13 cellular contexts compared by ENCODE assay signal in the genomic region with DNA sequence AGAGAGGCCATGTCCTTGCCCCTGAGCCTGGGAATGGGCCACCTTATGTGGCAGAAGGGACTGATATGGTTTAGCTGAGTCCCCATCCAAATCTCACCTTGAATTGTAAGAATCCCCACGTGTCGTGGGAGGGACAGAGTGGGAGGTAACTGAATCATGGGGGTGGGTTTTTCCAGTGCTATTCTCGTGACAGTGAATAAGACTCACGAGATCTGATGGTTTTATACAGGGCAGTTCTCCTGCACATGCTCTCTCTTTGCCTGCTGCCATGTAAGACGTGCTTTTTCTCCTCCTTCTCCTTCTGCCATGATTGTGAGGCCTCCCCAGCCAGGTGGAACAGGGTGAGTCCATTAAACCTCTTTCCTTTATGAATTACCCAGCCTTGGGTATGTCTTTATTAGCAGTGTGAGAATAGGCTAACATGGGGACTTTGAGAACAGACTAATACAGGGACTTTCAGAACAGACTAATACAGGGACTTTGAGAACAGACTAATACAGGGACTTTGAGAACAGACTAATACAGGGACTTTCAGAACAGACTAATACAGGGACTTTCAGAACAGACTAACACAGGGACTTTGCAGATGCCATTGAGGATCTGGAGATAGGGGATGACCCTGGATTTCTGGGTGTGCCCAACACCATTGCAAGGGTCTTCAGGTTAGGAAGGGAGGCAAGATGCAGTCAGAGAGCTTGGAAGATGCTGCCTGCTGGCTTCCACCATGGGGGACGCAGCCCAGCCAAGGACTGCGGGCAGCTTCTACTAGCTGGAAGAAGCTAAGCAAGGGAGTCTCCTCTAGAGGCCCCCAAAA.
DNase-seq lines count a peak whose midpoint lies in the region; ATAC-seq and TF ChIP-seq lines count a peak whose summit lies in the region.
"Had no signal": no experiment of that assay in that cellular context is flagged by ENCODE, and none has a peak within 500 bp of the region (broad histone marks: within the 10 kb centered on the region; RNA-seq: fewer than 3 reads in every experiment).

No MANE protein-coding gene starts in this region.

- ATAC-seq in GM21423 (IDR thresholded peaks at IDR 0.05; ENCODE audit: unreplicated experiment) (peak; percentile 62), HG03159 (IDR thresholded peaks at IDR 0.05; ENCODE audit: unreplicated experiment) (peak; percentile 69)
- ATAC-seq: A549 had no signal

- peak; percentile 15 for DNase-seq in activated CD4-positive, alpha-beta T cell treated with anti-CD3 and anti-CD28 coated beads for 48 hours
- DNase-seq in activated CD4-positive, alpha-beta T cell treated with anti-CD3 and anti-CD28 coated beads for 4 hours = no peak
- DNase-seq in mesenteric fat pad (ENCODE audit: low spot score) (peak; percentile 37), NCI-H1417 treated with DMSO at 0.1 percent for 48 hours (lab: John Stamatoyannopoulos, UW) (no peak), GM13976 (ENCODE audit: low spot score) (no peak), GM19240 (ENCODE audit: insufficient read length, low spot score) (no peak)
- DNase-seq: DMS53, MV-4-11, naive B cell, NCI-H748 treated with DMSO at 0.1 percent for 48 hours had no signal

- TF ChIP-seq CTCF in GM13976 (IDR thresholded peaks at IDR 0.05; ENCODE audit: borderline replicate concordance, control extremely low read depth, extremely low read depth, insufficient read depth, missing control alignments) = no peak

- in situ Hi-C loops in GM13976 (cut with MboI; ENCODE audit: low sequenced_read_pairs, unreplicated experiment) = no loop called here

Comparison
In these comparisons a context has a peak if more than half of its experiments do, and no peak if none do; other contexts are left out.
1. DNase-seq: peak in activated CD4-positive, alpha-beta T cell treated with anti-CD3 and anti-CD28 coated beads for 48 hours (single experiment) and mesenteric fat pad (single experiment); none in activated CD4-positive, alpha-beta T cell treated with anti-CD3 and anti-CD28 coated beads for 4 hours (0 of 2), NCI-H1417 treated with DMSO at 0.1 percent for 48 hours (single experiment), GM13976 (single experiment) and GM19240 (single experiment).